In the genomic region with DNA sequence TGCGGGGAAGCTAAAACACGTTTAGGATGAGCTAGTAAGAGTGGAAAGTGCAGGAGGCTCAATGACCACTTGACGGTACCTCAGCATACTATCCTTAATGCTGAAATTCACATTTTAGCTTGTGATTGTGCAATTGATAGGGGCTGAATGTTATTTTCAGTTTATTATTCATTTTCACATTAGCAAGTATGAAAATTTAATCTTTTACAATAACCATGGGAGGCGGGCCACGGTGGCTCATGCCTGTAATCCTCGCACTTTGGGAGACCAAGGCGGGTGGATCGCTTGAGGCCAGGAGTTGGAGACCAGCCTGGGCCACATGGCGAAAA, we compare ENCODE assay signal across 8 cellular contexts. TPM values are rescaled to one million over a fixed set of nuclear protein-coding genes. Genes with fewer than 3 reads are reported as not detected.
A peak's percentile ranks its signal among the peaks of the same experiment; 100 is the strongest.
DNase-seq lines count a peak whose midpoint lies in the region; ATAC-seq and TF ChIP-seq lines count a peak whose summit lies in the region.

No MANE protein-coding gene starts in this region.

- H3K9me3 Mint-ChIP-seq in natural killer cell, result no peaks in the 10 kb centered on the region

- no peak for ATAC-seq in natural killer cell
- no peak for ATAC-seq in GM19467 (IDR thresholded peaks at IDR 0.05; ENCODE audit: unreplicated experiment)
- no peak for ATAC-seq in GM21529 (IDR thresholded peaks at IDR 0.05; ENCODE audit: unreplicated experiment)
- ATAC-seq in GM18858 (IDR thresholded peaks at IDR 0.05; ENCODE audit: unreplicated experiment), result no peak

- no peaks in the 10 kb centered on the region for H3K36me3 ChIP-seq in BLaER1

- H3K4me3 Mint-ChIP-seq in natural killer cell, result peak overlapping the region; percentile 91

- H3K4me3 ChIP-seq in BLaER1, result peak overlapping the region; percentile 78
- peak overlapping the region; percentile 81 for H3K4me3 ChIP-seq in HL-60 (replicated peaks; ENCODE audit: insufficient read depth, low read length)
- H3K4me3 ChIP-seq in choroid plexus epithelial cell (ENCODE audit: low read depth, low read length), result peak overlapping the region; percentile 87

- H3K9ac ChIP-seq in BLaER1, result peak overlapping the region; percentile 66

- H3K27me3 Mint-ChIP-seq in natural killer cell (ENCODE audit: low read depth in 2 of 2), result peaks cover 19 to 20% of the 10 kb centered on the region in 2 donors

- H3K4me1 ChIP-seq in BLaER1, result peaks cover 6% of the 10 kb centered on the region

- H3K27ac ChIP-seq in BLaER1 (no peak overlapping the region), HL-60 (replicated peaks) (no peak overlapping the region)

- peak overlapping the region; percentile 97 for H3K4me2 ChIP-seq in BLaER1

- no peaks in the 10 kb centered on the region for H3K36me3 Mint-ChIP-seq in natural killer cell

- H3K27me3 ChIP-seq in BLaER1 (peaks cover 11% of the 10 kb centered on the region; the same call in 1 of the 2 replicates), HL-60 (ENCODE audit: insufficient read depth, poor library complexity, severe bottlenecking) (no peaks in the 10 kb centered on the region)

- no peak for TF ChIP-seq CTCF in HL-60 (IDR thresholded peaks at IDR 0.05; ENCODE audit: insufficient read depth, low read length)
- no peak for TF ChIP-seq CTCF in choroid plexus epithelial cell (conservative IDR thresholded peaks at IDR 0.05; ENCODE audit: low read depth, low read length)
- no peak for TF ChIP-seq CTCF in natural killer cell (IDR thresholded peaks at IDR 0.05)

- no peaks in the 10 kb centered on the region for H3K9me3 ChIP-seq in BLaER1

- no peaks in the 10 kb centered on the region for H3K4me1 Mint-ChIP-seq in natural killer cell

- peak overlapping the region in 1 of 2 donors; percentile 78 for H3K27ac Mint-ChIP-seq in natural killer cell

- no peaks in the 10 kb centered on the region for H4K20me1 ChIP-seq in BLaER1

- intact Hi-C loops in natural killer cell (cut with micrococcal nuclease), result loop anchor here (1.0 kb wide), 1 partner anchor 22 kb away; the partner anchor contains the start of gene ANLN

- DNase-seq in HL-60 (ENCODE audit: low read depth in 1 of 2, low spot score in 1 of 2) (no peak), choroid plexus epithelial cell (ENCODE audit: low read depth) (no peak), natural killer cell (no peak), cerebellar cortex (ENCODE audit: low spot score) (no peak)

RNA-seq across cellular contexts. Expression of gene ANLN, which starts 22.1 kb away (rescaled TPM):
- total RNA-seq in natural killer cell, result 1 to 10 TPM; 1.7 to 2.9 (median 2.0) TPM
